Comparison of ENCODE assay signal across 30 cellular contexts in the genomic region with DNA sequence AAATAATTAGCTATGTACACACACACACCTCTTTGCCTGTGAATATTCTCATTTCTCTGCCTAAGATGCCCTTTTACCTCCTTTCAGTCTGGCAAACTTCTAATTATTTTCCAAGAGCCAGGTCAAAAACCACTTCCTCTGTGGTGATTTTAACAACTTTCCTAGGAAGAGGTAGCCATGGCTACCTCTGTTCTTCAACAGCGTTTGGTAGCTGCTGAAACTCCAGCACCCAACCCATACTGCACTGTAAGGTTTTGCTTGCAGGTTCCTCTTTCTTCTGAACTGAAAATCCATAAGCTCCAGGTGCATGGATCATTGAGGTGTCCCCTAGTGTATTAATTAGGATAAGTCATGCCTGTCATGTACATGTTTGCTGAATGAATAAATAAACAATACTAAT. TPM values are rescaled to one million over a fixed set of nuclear protein-coding genes. Genes with fewer than 3 reads are reported as not detected.
"Had no signal": no experiment of that assay in that cellular context is flagged by ENCODE, and none has a peak within 500 bp of the region (broad histone marks: within the 10 kb centered on the region; RNA-seq: fewer than 3 reads in every experiment).

No MANE protein-coding gene starts in this region.

- H3K27ac ChIP-seq: ascending aorta, cardiac muscle cell, KMS-11, Peyer's patch, WERI-Rb-1 had no signal

- H3K9ac ChIP-seq: KMS-11 had no signal

- H3K27me3 ChIP-seq: ascending aorta, cardiac muscle cell, Peyer's patch had no signal

- H3K4me3 Mint-ChIP-seq: activated CD4-positive, alpha-beta T cell treated with anti-CD3 and anti-CD28 coated beads, Interleukin-2, amount 10 ng/mL, durations not matched to agents 24 days and 14 days; activated CD8-positive, alpha-beta T cell treated with anti-CD3 and anti-CD28 coated beads for 36 hours; activated naive CD8-positive, alpha-beta T cell treated with anti-CD3 and anti-CD28 coated beads for 36 hours; activated T-cell treated with anti-CD3 and anti-CD28 coated beads, Interleukin-2, amount 50 U/mL, for 72 hours; activated T-helper 17 cell treated with anti-CD3 and anti-CD28 coated beads, Interleukin-2, amount 50 U/mL, for 72 hours; central memory CD8-positive, alpha-beta T cell; IgD-negative memory B cell had no signal

- H3K4me1 Mint-ChIP-seq: activated T-helper 17 cell treated with anti-CD3 and anti-CD28 coated beads, Interleukin-2, amount 50 U/mL, for 72 hours; central memory CD8-positive, alpha-beta T cell had no signal

- ATAC-seq: activated CD8-positive, alpha-beta T cell treated with anti-CD3 and anti-CD28 coated beads for 36 hours; activated T-cell treated with anti-CD3 and anti-CD28 coated beads, Interleukin-2, amount 50 U/mL, for 72 hours; activated T-helper 17 cell treated with anti-CD3 and anti-CD28 coated beads, Interleukin-2, amount 50 U/mL, for 72 hours had no signal

- H3K27me3 Mint-ChIP-seq: activated naive CD8-positive, alpha-beta T cell treated with anti-CD3 and anti-CD28 coated beads for 36 hours had no signal

- H3K36me3 ChIP-seq: ascending aorta, cardiac muscle cell, Peyer's patch, WERI-Rb-1 had no signal

- H3K27ac Mint-ChIP-seq: activated CD4-positive, alpha-beta T cell treated with anti-CD3 and anti-CD28 coated beads, Interleukin-2, amount 10 ng/mL, durations not matched to agents 24 days and 14 days; activated CD8-positive, alpha-beta T cell treated with anti-CD3 and anti-CD28 coated beads for 36 hours; activated naive CD8-positive, alpha-beta T cell treated with anti-CD3 and anti-CD28 coated beads for 36 hours; activated T-cell treated with anti-CD3 and anti-CD28 coated beads, Interleukin-2, amount 50 U/mL, for 72 hours; activated T-helper 17 cell treated with anti-CD3 and anti-CD28 coated beads, Interleukin-2, amount 50 U/mL, for 72 hours; IgD-negative memory B cell had no signal

- H3K9me3 Mint-ChIP-seq: activated CD4-positive, alpha-beta T cell treated with anti-CD3 and anti-CD28 coated beads, Interleukin-2, amount 10 ng/mL, durations not matched to agents 24 days and 14 days; activated CD8-positive, alpha-beta T cell treated with anti-CD3 and anti-CD28 coated beads for 36 hours; central memory CD8-positive, alpha-beta T cell had no signal

- H3K4me1 ChIP-seq: ascending aorta, Peyer's patch had no signal

- DNase-seq: activated CD4-positive, alpha-beta T cell treated with anti-CD3 and anti-CD28 coated beads, Interleukin-2, amount 10 ng/mL, durations not matched to agents 24 days and 14 days; activated CD4-positive, alpha-beta T cell treated with anti-CD3 and anti-CD28 coated beads, Interleukin-2, amount 50 U/mL, for 4 hours; activated CD8-positive, alpha-beta T cell treated with anti-CD3 and anti-CD28 coated beads for 36 hours; activated effector memory CD4-positive, alpha-beta T cell treated with anti-CD3 and anti-CD28 coated beads, Interleukin-2, amount 50 U/mL, for 16 hours; activated naive CD4-positive, alpha-beta T cell; activated naive CD4-positive, alpha-beta T cell treated with anti-CD3 and anti-CD28 coated beads, Interleukin-2, amount 50 U/mL, for 16 hours; activated naive CD8-positive, alpha-beta T cell treated with anti-CD3 and anti-CD28 coated beads for 36 hours; activated T-cell treated with anti-CD3 and anti-CD28 coated beads, Interleukin-2, amount 50 U/mL, for 1 hour; activated T-cell treated with anti-CD3 and anti-CD28 coated beads, Interleukin-2, amount 50 U/mL, for 72 hours; amygdala; NCI-H1092 treated with DMSO at 0.1 percent for 48 hours; NCI-H187; NCI-H2029 treated with DMSO at 0.1 percent for 48 hours; NCI-H2107; NCI-H2171; NCI-H510A; NCI-H526; Peyer's patch; Right ventricle myocardium superior; SW 1271; T-helper 1 cell; T-helper 2 cell; T-helper 9 cell; WERI-Rb-1 had no signal

- H3K9me3 ChIP-seq: ascending aorta, Peyer's patch had no signal

- H3K4me3 ChIP-seq: ascending aorta, cardiac muscle cell, Peyer's patch had no signal

RNA-seq across cellular contexts. Expression of a gene that starts 25.6 kb away (rescaled TPM):
- total RNA-seq: activated CD4-positive, alpha-beta T cell treated with anti-CD3 and anti-CD28 coated beads, Interleukin-2, amount 10 ng/mL, durations not matched to agents 24 days and 14 days; activated T-helper 17 cell treated with anti-CD3 and anti-CD28 coated beads, Interleukin-2, amount 50 U/mL, for 72 hours had no signal
